Comparison of ENCODE assay signal across 21 cellular contexts in genomic region chr12:112285600-112286401, GRCh38.
A peak's percentile ranks its signal among the peaks of the same experiment; 100 is the strongest.
DNase-seq lines count a peak whose midpoint lies in the region; ATAC-seq lines count a peak whose summit lies in the region.
"Had no signal": no experiment of that assay in that cellular context is flagged by ENCODE, and none has a peak within 500 bp of the region (broad histone marks: within the 10 kb centered on the region; RNA-seq: fewer than 3 reads in every experiment).

No MANE protein-coding gene starts in this region.

- peak; percentile 40 for DNase-seq in HuH-7 (ENCODE audit: low spot score)
- peak; percentile 47 for DNase-seq in NCI-H146 treated with DMSO at 0.1 percent for 48 hours (lab: John Stamatoyannopoulos, UW; ENCODE audit: unreplicated experiment)
- peak; percentile 78 for DNase-seq in NCI-H748 treated with DMSO at 0.1 percent for 48 hours (lab: John Stamatoyannopoulos, UW)
- DNase-seq in left lobe of liver (ENCODE audit: low spot score), result peak; percentile 51
- no peak for DNase-seq in superior temporal gyrus (ENCODE audit: extremely low spot score)
- no peak for DNase-seq in NCI-H1694 treated with DMSO at 0.1 percent for 48 hours (lab: John Stamatoyannopoulos, UW)
- DNase-seq in LoVo (ENCODE audit: low spot score), result no peak
- DNase-seq: activated CD4-positive, alpha-beta T cell treated with anti-CD3 and anti-CD28 coated beads for 1 hour; activated CD8-positive, alpha-beta memory T cell treated with anti-CD3 and anti-CD28 coated beads for 24 hours; activated T-cell treated with anti-CD3 and anti-CD28 coated beads, Interleukin-2, amount 50 U/mL, for 24 hours; body of pancreas; glutamatergic neuron; GOT3; kidney; NCI-H1048; NCI-H2107; NCI-H82; PC-3; Right ventricle myocardium superior; stomach had no signal

- ATAC-seq in left lobe of liver (peak; percentile 79), HG02970 (IDR thresholded peaks at IDR 0.05; ENCODE audit: low FRiP score, unreplicated experiment) (no peak)
- ATAC-seq: body of pancreas, PC-3 had no signal

Comparison
In these comparisons a context has a peak if more than half of its experiments do, and no peak if none do; other contexts are left out.
1. DNase-seq: peak in HuH-7 (single experiment), NCI-H146 treated with DMSO at 0.1 percent for 48 hours (single experiment), NCI-H748 treated with DMSO at 0.1 percent for 48 hours (single experiment) and left lobe of liver (single experiment); none in superior temporal gyrus (single experiment), NCI-H1694 treated with DMSO at 0.1 percent for 48 hours (single experiment) and LoVo (single experiment).